1 cellular context compared by ENCODE assay signal in the genomic region with DNA sequence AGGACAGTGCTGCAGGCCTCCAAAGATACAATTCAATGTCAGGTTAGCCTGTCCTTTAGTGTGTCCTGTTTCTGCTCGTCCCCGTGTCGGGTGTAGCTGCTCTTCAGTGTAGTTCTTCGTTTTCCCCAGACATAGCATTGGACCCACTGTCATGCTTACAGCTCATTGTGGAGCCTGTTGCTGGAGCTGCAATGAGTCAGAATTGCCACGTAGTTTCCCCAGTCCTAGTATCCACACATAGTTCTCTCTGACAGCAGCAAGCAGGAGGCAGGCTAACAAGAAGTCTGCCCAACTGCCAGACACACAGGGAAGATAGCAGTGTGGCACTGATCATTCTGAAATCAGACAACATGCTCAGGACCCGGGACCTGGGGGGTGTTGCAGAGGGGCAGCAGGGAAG.
TF ChIP-seq lines count a peak whose summit lies in the region.

No MANE protein-coding gene starts in this region.

TF ChIP-seq in IMR-90, 13 proteins besides CTCF, POLR2A, EP300 and RAD21:
- no peak for TF ChIP-seq USF2 (IDR thresholded peaks at IDR 0.05; ENCODE audit: low read depth, low read length)
- TF ChIP-seq CHD1 (IDR thresholded peaks at IDR 0.05; ENCODE audit: low read depth, low read length): no peak
- no peak for TF ChIP-seq MAZ (IDR thresholded peaks at IDR 0.05; ENCODE audit: borderline replicate concordance, low read depth, low read length)
- no peak for TF ChIP-seq BHLHE40 (IDR thresholded peaks at IDR 0.05; ENCODE audit: low read depth, low read length)
- TF ChIP-seq RFX5 (IDR thresholded peaks at IDR 0.05; ENCODE audit: low read depth, low read length): no peak
- TF ChIP-seq MAFK (IDR thresholded peaks at IDR 0.05; ENCODE audit: low read depth, low read length): no peak
- TF ChIP-seq FOS (IDR thresholded peaks at IDR 0.05; ENCODE audit: low read depth, low read length): peak; percentile 71; the same call in 1 of the 2 replicates
- no peak for TF ChIP-seq RCOR1 (IDR thresholded peaks at IDR 0.05; ENCODE audit: insufficient replicate concordance, low read length)
- peak; percentile 43; the same call in 1 of the 2 replicates for TF ChIP-seq NFE2L2 (IDR thresholded peaks at IDR 0.05; ENCODE audit: low read depth, low read length)
- TF ChIP-seq MXI1 (IDR thresholded peaks at IDR 0.05; ENCODE audit: borderline replicate concordance, low read depth, low read length): no peak
- no peak for TF ChIP-seq SMC3 (IDR thresholded peaks at IDR 0.05; ENCODE audit: low read depth, low read length)
- TF ChIP-seq CEBPB (IDR thresholded peaks at IDR 0.05; ENCODE audit: low read depth, low read length): no peak
- TF ChIP-seq, protein P1, sequence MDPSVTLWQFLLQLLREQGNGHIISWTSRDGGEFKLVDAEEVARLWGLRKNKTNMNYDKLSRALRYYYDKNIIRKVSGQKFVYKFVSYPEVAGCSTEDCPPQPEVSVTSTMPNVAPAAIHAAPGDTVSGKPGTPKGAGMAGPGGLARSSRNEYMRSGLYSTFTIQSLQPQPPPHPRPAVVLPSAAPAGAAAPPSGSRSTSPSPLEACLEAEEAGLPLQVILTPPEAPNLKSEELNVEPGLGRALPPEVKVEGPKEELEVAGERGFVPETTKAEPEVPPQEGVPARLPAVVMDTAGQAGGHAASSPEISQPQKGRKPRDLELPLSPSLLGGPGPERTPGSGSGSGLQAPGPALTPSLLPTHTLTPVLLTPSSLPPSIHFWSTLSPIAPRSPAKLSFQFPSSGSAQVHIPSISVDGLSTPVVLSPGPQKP (IDR thresholded peaks at IDR 0.05; ENCODE audit: borderline replicate concordance, low read depth, low read length): no peak
